20 cellular contexts compared by ENCODE assay signal in genomic region chr5:7917130-7918123, GRCh38.
"Had no signal": no experiment of that assay in that cellular context is flagged by ENCODE, and none has a peak within 500 bp of the region (broad histone marks: within the 10 kb centered on the region; RNA-seq: fewer than 3 reads in every experiment).

No MANE protein-coding gene starts in this region.

- H3K9me3 ChIP-seq: MG63, SK-N-SH had no signal

- H3K4me3 ChIP-seq: MG63 had no signal

- ATAC-seq: T-cell had no signal

- H3K4me2 ChIP-seq: SK-N-SH had no signal

- H3K27me3 ChIP-seq: MG63 had no signal

- H3K36me3 ChIP-seq: MG63 had no signal

- H3K27ac ChIP-seq: RWPE1 had no signal

- DNase-seq: Karpas-422, KG1, MG63, NCI-H1092, NCI-H1105 treated with DMSO at 0.1 percent for 48 hours, NCI-H1417 treated with DMSO at 0.1 percent for 48 hours, NCI-H146, NCI-H1694 treated with DMSO at 0.1 percent for 48 hours, NCI-H1930, NCI-H2081, NCI-H2107, NCI-H2227 treated with DMSO at 0.1 percent for 48 hours, NCI-H524, NCI-H526 treated with DMSO at 0.1 percent for 48 hours, NCI-H774, SHP77, SK-N-SH, SW 1271, T-cell had no signal
